8 cellular contexts compared by ENCODE assay signal in the genomic region with DNA sequence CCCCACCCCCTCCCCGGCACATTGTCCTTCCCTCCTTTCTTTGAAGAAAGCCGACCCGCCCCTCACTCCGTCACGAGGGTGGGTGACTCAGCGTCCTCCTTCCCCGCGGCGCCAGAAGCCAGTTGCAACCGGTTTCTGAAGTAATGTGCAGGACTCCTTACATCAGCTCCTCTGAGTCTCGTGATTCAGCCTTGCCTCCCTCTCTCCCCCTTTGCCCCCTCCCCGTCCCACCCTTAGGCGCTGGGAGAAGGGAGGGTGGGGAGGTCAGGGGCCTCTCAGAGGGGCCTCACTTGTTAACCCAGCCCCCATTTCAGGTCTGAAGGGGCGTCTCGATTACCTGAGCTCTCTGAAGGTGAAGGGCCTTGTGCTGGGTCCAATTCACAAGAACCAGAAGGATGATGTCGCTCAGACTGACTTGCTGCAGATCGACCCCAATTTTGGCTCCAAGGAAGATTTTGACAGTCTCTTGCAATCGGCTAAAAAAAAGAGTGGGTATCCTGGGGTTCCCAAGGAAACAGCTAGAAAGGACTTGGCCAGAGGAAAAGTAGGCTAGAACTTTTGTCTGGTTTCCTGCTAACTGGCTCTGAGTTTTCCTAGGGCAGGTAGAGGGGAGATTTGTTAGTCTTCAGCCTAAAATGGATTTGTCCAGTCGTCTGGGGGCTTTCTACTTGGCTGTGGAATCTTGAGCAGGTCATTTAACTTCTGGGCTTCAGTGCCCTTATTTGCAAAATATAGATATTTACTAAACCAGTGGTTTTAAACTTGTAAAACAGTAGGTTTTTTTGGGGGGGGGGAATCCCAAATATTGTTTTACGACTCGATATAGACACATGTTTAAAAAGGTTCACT. TPM values are rescaled to one million over a fixed set of nuclear protein-coding genes. Genes with fewer than 3 reads are reported as not detected.
DNase-seq lines count a peak whose midpoint lies in the region; ATAC-seq and TF ChIP-seq lines count a peak whose summit lies in the region.

No MANE protein-coding gene starts in this region.

- peaks cover 51% of the 10 kb centered on the region for H3K79me2 ChIP-seq in neural cell (replicated peaks; ENCODE audit: insufficient read depth, low read length)

- intact Hi-C loops in Calu3 (cut with micrococcal nuclease; ENCODE audit: unreplicated experiment), result loop anchor here (2.0 kb wide), 1 partner anchor 41 kb away; no protein-coding TSS in a partner anchor

- H3K4me1 ChIP-seq in Peyer's patch, result peaks cover 0 to 51% (median 15%) of the 10 kb centered on the region in 4 donors

- no peaks in the 10 kb centered on the region for H3K9me2 ChIP-seq in neural cell (ENCODE audit: insufficient read depth, low read length)

- peak overlapping the region; percentile 97 to 99 (median 97) for H3K27ac ChIP-seq in Peyer's patch
- peak overlapping the region; percentile 99 for H3K27ac ChIP-seq in neural cell (ENCODE audit: low read length)

- peaks cover 9% of the 10 kb centered on the region for H3K27me3 Mint-ChIP-seq in Calu3 (ENCODE audit: unreplicated experiment)
- no peaks in the 10 kb centered on the region for H3K27me3 Mint-ChIP-seq in stimulated activated naive CD8-positive, alpha-beta T cell treated with anti-CD3 and anti-CD28 coated beads, Interleukin-15, Interleukin-2, amounts not matched to agents 100 ng/mL and 50 ng/mL, for 24 hours

- peaks cover 90% of the 10 kb centered on the region for H3K36me3 Mint-ChIP-seq in Calu3 (ENCODE audit: insufficient read depth, unreplicated experiment)
- H3K36me3 Mint-ChIP-seq in stimulated activated naive CD8-positive, alpha-beta T cell treated with anti-CD3 and anti-CD28 coated beads, Interleukin-15, Interleukin-2, amounts not matched to agents 100 ng/mL and 50 ng/mL, for 24 hours (ENCODE audit: low read depth), result peaks cover 73% of the 10 kb centered on the region

- H3K9me3 ChIP-seq in Peyer's patch, result no peaks in the 10 kb centered on the region
- no peaks in the 10 kb centered on the region for H3K9me3 ChIP-seq in neural cell (ENCODE audit: low read length)

- no peaks in the 10 kb centered on the region for H4K20me1 ChIP-seq in neural cell (ENCODE audit: insufficient read depth)

- H3K4me3 ChIP-seq in Peyer's patch (peak overlapping the region; percentile 80 to 97 (median 90)), fibroblast of mammary gland (ENCODE audit: control insufficient read depth, low read depth, low read length) (peak overlapping the region; percentile 98), neural cell (ENCODE audit: low read length) (peak overlapping the region; percentile 90)

- TF ChIP-seq CTCF in Calu3 (IDR thresholded peaks at IDR 0.05; ENCODE audit: unreplicated experiment), result no peak
- TF ChIP-seq CTCF in Peyer's patch (IDR thresholded peaks at IDR 0.05), result no peak
- TF ChIP-seq CTCF in fibroblast of mammary gland (conservative IDR thresholded peaks at IDR 0.05; ENCODE audit: control insufficient read depth, insufficient read depth, low read depth, low read length), result no peak
- no peak for TF ChIP-seq CTCF in neural cell (IDR thresholded peaks at IDR 0.05; ENCODE audit: poor library complexity, severe bottlenecking)

- TF ChIP-seq POLR2A in Peyer's patch (IDR thresholded peaks at IDR 0.05), result peak in 1 of 2 donors; percentile 62

- H3K36me3 ChIP-seq in Peyer's patch (peaks cover 0 to 43% (median 0%) of the 10 kb centered on the region in 3 donors), neural cell (ENCODE audit: insufficient read depth, low read length) (peaks cover 16% of the 10 kb centered on the region)

- H3K4me3 Mint-ChIP-seq in Calu3 (ENCODE audit: low read depth, unreplicated experiment), result peak overlapping the region; percentile 100
- peak overlapping the region; percentile 100 for H3K4me3 Mint-ChIP-seq in stimulated activated naive CD8-positive, alpha-beta T cell treated with anti-CD3 and anti-CD28 coated beads, Interleukin-15, Interleukin-2, amounts not matched to agents 100 ng/mL and 50 ng/mL, for 24 hours

- H3K4me2 ChIP-seq in neural cell (ENCODE audit: low read length), result peak overlapping the region; percentile 82

- no peaks in the 10 kb centered on the region for H3F3A ChIP-seq in neural cell (ENCODE audit: insufficient read depth, low read length, poor library complexity, severe bottlenecking)

- no peaks in the 10 kb centered on the region for H3K9me3 Mint-ChIP-seq in Calu3 (ENCODE audit: low read depth, unreplicated experiment)
- H3K9me3 Mint-ChIP-seq in stimulated activated naive CD8-positive, alpha-beta T cell treated with anti-CD3 and anti-CD28 coated beads, Interleukin-15, Interleukin-2, amounts not matched to agents 100 ng/mL and 50 ng/mL, for 24 hours, result no peaks in the 10 kb centered on the region

- H3K4me1 Mint-ChIP-seq in Calu3 (ENCODE audit: low read depth, unreplicated experiment), result peaks cover 50% of the 10 kb centered on the region
- peaks cover 56% of the 10 kb centered on the region for H3K4me1 Mint-ChIP-seq in stimulated activated naive CD8-positive, alpha-beta T cell treated with anti-CD3 and anti-CD28 coated beads, Interleukin-15, Interleukin-2, amounts not matched to agents 100 ng/mL and 50 ng/mL, for 24 hours (ENCODE audit: low read depth)

- TSS peak; percentile 40 for BruUV-seq in Calu3 (replicated peaks; lab: Mats Ljungman, UMichigan)

- peak overlapping the region; percentile 99 for H3K9ac ChIP-seq in neural cell (ENCODE audit: low read length)

- peak overlapping the region; percentile 100 for H3K27ac Mint-ChIP-seq in Calu3 (ENCODE audit: unreplicated experiment)
- H3K27ac Mint-ChIP-seq in stimulated activated naive CD8-positive, alpha-beta T cell treated with anti-CD3 and anti-CD28 coated beads, Interleukin-15, Interleukin-2, amounts not matched to agents 100 ng/mL and 50 ng/mL, for 24 hours, result peak overlapping the region; percentile 100

- TF ChIP-seq EP300 in neural cell (conservative IDR thresholded peaks at IDR 0.05; ENCODE audit: poor library complexity, severe bottlenecking), result no peak

- peak; percentile 32 for ATAC-seq in GM21367 (IDR thresholded peaks at IDR 0.05; ENCODE audit: unreplicated experiment)

- TF ChIP-seq RAD21 in neural cell (conservative IDR thresholded peaks at IDR 0.05), result no peak

- H3K27me3 ChIP-seq in Peyer's patch, result no peaks in the 10 kb centered on the region
- H3K27me3 ChIP-seq in neural cell (ENCODE audit: insufficient read depth, low read depth, low read length), result no peaks in the 10 kb centered on the region

- H2AFZ ChIP-seq in neural cell (ENCODE audit: low read depth, low read length), result no peak overlapping the region

- DNase-seq in Calu3, result peak; percentile 95
- peak; percentile 97 for DNase-seq in HT1080 (ENCODE audit: low read depth)
- DNase-seq in Peyer's patch, result peak; percentile 87 to 96 (median 93)
- peak; percentile 89 to 91 for DNase-seq in activated T-helper 1 cell treated with anti-CD3 and anti-CD28 coated beads, Interleukin-2, amount 50 U/mL, for 16 hours (ENCODE audit: low read depth in 1 of 2, low spot score in 1 of 2)
- peak; percentile 96 for DNase-seq in fibroblast of mammary gland (ENCODE audit: low read depth)

- CTCF ChIA-PET in Calu3 (lab: Charles Lee), result interaction anchor here (0.6 to 1.2 kb wide), 9 partner anchors 26 to 153 kb away, joined by 3 to 8 read pairs (median 4); partner anchors contain the start of gene WDR74

TF ChIP-seq in neural cell, 6 proteins besides CTCF, POLR2A, EP300 and RAD21 (continues in another document):
- TF ChIP-seq TAF1 (IDR thresholded peaks at IDR 0.05; ENCODE audit: low read depth), result no peak

RNA-seq across cellular contexts. Expression of gene SLC3A2, which starts 1.1 kb away (rescaled TPM):
- total RNA-seq in Calu3 (2022) (410 and 444 TPM in 2 replicates), Peyer's patch (100 to 1,000 TPM in 3 of 4 donors, 10 to 100 TPM in 1; 64.4 to 253 (median 207) TPM)
- total RNA-seq in HT1080 (2014; rRNA removed; shearing (Covaris generic)), result 275 and 289 TPM in 2 replicates
- 237 and 276 TPM in 2 replicates for polyA plus RNA-seq in HT1080 (2015; cell fraction: cytosol; rRNA removed)
- polyA plus RNA-seq in HT1080 (2015; cell fraction: nucleus; rRNA removed), result 991 and 1,003 TPM in 2 replicates
- polyA plus RNA-seq in neural cell, result 176 and 182 TPM in 2 replicates
- polyA minus RNA-seq in neural cell, result 89.8 and 110 TPM in 2 replicates

RNA-seq across cellular contexts. Expression of gene CHRM1, which starts 39.4 kb away (rescaled TPM):
- total RNA-seq in Calu3 (2022) (not detected in 2 replicates), Peyer's patch (under 1 TPM in 2 of 4 donors, not detected in 2; 0.54 to 0.76 TPM)
- total RNA-seq in HT1080 (2014; rRNA removed; shearing (Covaris generic)), result not detected in 2 replicates
- polyA plus RNA-seq in HT1080 (2015; cell fraction: cytosol; rRNA removed), result not detected in 2 replicates
- not detected in 2 replicates for polyA plus RNA-seq in HT1080 (2015; cell fraction: nucleus; rRNA removed)
- not detected in 2 replicates for polyA plus RNA-seq in neural cell
- polyA minus RNA-seq in neural cell, result not detected in 2 replicates

RNA-seq across cellular contexts. Expression of gene WDR74, which starts 42.4 kb away (rescaled TPM):
- total RNA-seq in Calu3 (2022), result 87.7 and 97.4 TPM in 2 replicates
- 145 and 176 TPM in 2 replicates for total RNA-seq in HT1080 (2014; rRNA removed; shearing (Covaris generic))
- polyA plus RNA-seq in HT1080 (2015; cell fraction: cytosol; rRNA removed), result 59.5 and 69.7 TPM in 2 replicates
- polyA plus RNA-seq in HT1080 (2015; cell fraction: nucleus; rRNA removed), result 142 and 151 TPM in 2 replicates
- total RNA-seq in Peyer's patch, result 10 to 100 TPM; 17.7 to 78.4 (median 28.6) TPM
- polyA plus RNA-seq in neural cell, result 50.4 and 71.7 TPM in 2 replicates
- polyA minus RNA-seq in neural cell, result 24.5 and 28.2 TPM in 2 replicates

RNA-seq across cellular contexts. Expression of gene TEX54, which starts 49.2 kb away (rescaled TPM):
- not detected in 2 replicates for total RNA-seq in Calu3 (2022)
- 0.66 TPM in 1 of 2 replicates, not detected in the other for total RNA-seq in HT1080 (2014; rRNA removed; shearing (Covaris generic))
- not detected in 2 replicates for polyA plus RNA-seq in HT1080 (2015; cell fraction: cytosol; rRNA removed)
- not detected in 2 replicates for polyA plus RNA-seq in HT1080 (2015; cell fraction: nucleus; rRNA removed)
- total RNA-seq in Peyer's patch, result not detected
- polyA plus RNA-seq in neural cell, result not detected in 2 replicates
- not detected in 2 replicates for polyA minus RNA-seq in neural cell

RNA-seq across cellular contexts. Expression of gene STX5, which starts 50.0 kb away (rescaled TPM):
- 38.3 and 39.2 TPM in 2 replicates for total RNA-seq in Calu3 (2022)
- total RNA-seq in HT1080 (2014; rRNA removed; shearing (Covaris generic)), result 32.8 and 34.0 TPM in 2 replicates
- polyA plus RNA-seq in HT1080 (2015; cell fraction: cytosol; rRNA removed), result 25.3 and 31.2 TPM in 2 replicates
- 26.0 and 32.3 TPM in 2 replicates for polyA plus RNA-seq in HT1080 (2015; cell fraction: nucleus; rRNA removed)
- 10 to 100 TPM; 27.1 to 56.1 (median 38.4) TPM for total RNA-seq in Peyer's patch
- 28.5 and 30.5 TPM in 2 replicates for polyA plus RNA-seq in neural cell
- 41.0 and 42.1 TPM in 2 replicates for polyA minus RNA-seq in neural cell

Comparison
In these comparisons a context has a peak if more than half of its experiments do, and no peak if none do; other contexts are left out.
1. Peak in every context shown above with its lines: DNase-seq, ATAC-seq, H3K4me3 ChIP-seq and H3K27ac ChIP-seq.